In genomic region chr14:58395565-58395814, GRCh38 we compare ENCODE assay signal across 9 cellular contexts. TPM values are rescaled to one million over a fixed set of nuclear protein-coding genes. Genes with fewer than 3 reads are reported as not detected.
DNase-seq lines count a peak whose midpoint lies in the region; ATAC-seq and TF ChIP-seq lines count a peak whose summit lies in the region.
"Had no signal": no experiment of that assay in that cellular context is flagged by ENCODE, and none has a peak within 500 bp of the region (broad histone marks: within the 10 kb centered on the region; RNA-seq: fewer than 3 reads in every experiment).

No MANE protein-coding gene starts in this region.

- no peaks in the 10 kb centered on the region for H3K9me3 Mint-ChIP-seq in natural killer cell
- H3K9me3 Mint-ChIP-seq: activated naive CD4-positive, alpha-beta T cell treated with anti-CD3 and anti-CD28 coated beads, Interleukin-2, amount 50 U/mL, for 72 hours had no signal

- H3K27ac ChIP-seq in KMS-11 (no peak overlapping the region), dorsolateral prefrontal cortex (peak overlapping the region in 28 of 59 donors; percentile 15 to 85 (median 67))

- peak overlapping the region; percentile 87 for H3K4me3 Mint-ChIP-seq in natural killer cell

- H2AFZ ChIP-seq in KMS-11 (ENCODE audit: low read depth) = peak overlapping the region; percentile 94

- H3K4me3 ChIP-seq in AG10803 (ENCODE audit: low read length) = peak overlapping the region; percentile 54
- H3K4me3 ChIP-seq in KMS-11 (IDR thresholded peaks at IDR 0.05; ENCODE audit: insufficient read depth, low read depth, low read length) = no peak overlapping the region
- H3K4me3 ChIP-seq in dorsolateral prefrontal cortex = peak overlapping the region; percentile 40 to 75 (median 62)

- H3K27me3 ChIP-seq in KMS-11 (ENCODE audit: insufficient read depth, low read depth) (no peaks in the 10 kb centered on the region), dorsolateral prefrontal cortex (no peaks in the 10 kb centered on the region)

- no peaks in the 10 kb centered on the region for H4K20me1 ChIP-seq in KMS-11 (ENCODE audit: insufficient read depth)

- no peaks in the 10 kb centered on the region for H3K36me3 Mint-ChIP-seq in natural killer cell

- peak; percentile 20; the same call in 1 of the 2 replicates for TF ChIP-seq CTCF in AG10803 (conservative IDR thresholded peaks at IDR 0.05; ENCODE audit: low read length)
- no peak for TF ChIP-seq CTCF in KMS-11 (conservative IDR thresholded peaks at IDR 0.05; ENCODE audit: low read depth, low read length)
- TF ChIP-seq CTCF in dorsolateral prefrontal cortex (IDR thresholded peaks at IDR 0.05 in 54 of 56, conservative IDR thresholded peaks at IDR 0.05 in 2 of 56; ENCODE audit: low read depth in 1 of 56, partially characterized antibody in 56 of 56) = no peak
- no peak for TF ChIP-seq CTCF in natural killer cell (IDR thresholded peaks at IDR 0.05)

- DNase-seq in AG10803 (ENCODE audit: low read depth) = no peak
- no peak for DNase-seq in dorsolateral prefrontal cortex
- no peak for DNase-seq in natural killer cell
- DNase-seq in SKM-1 treated with dmso at 0.1 percent for 144 hours (lab: John Stamatoyannopoulos, UW; ENCODE audit: unreplicated experiment) = no peak
- no peak for DNase-seq in NCI-H524 (lab: John Stamatoyannopoulos, UW)
- DNase-seq in stimulated activated CD4-positive, alpha-beta T cell treated with anti-CD3 and anti-CD28 coated beads, Interleukin-12 subunit alpha, Interleukin-12 subunit beta, amount 100 ng/mL, for 4 hours = no peak

- intact Hi-C loops in dorsolateral prefrontal cortex (cut with DNase I) = no loop called here
- intact Hi-C loops in natural killer cell (cut with micrococcal nuclease) = loop anchor here (10.0 kb wide), 2 partner anchors 151 to 291 kb away; partner anchors contain the start of gene PSMA3

- H3K4me2 ChIP-seq in KMS-11 = peak overlapping the region; percentile 82

- no peak for ATAC-seq in natural killer cell
- no peak for ATAC-seq in HG03520 (IDR thresholded peaks at IDR 0.05; ENCODE audit: unreplicated experiment)

- H3K4me1 ChIP-seq in KMS-11 (ENCODE audit: low read depth, poor library complexity, severe bottlenecking) = peaks cover 6% of the 10 kb centered on the region

- H3K36me3 ChIP-seq in KMS-11 (ENCODE audit: insufficient read depth) = no peaks in the 10 kb centered on the region

- H3K4me1 Mint-ChIP-seq in natural killer cell = peaks cover 5 to 17% of the 10 kb centered on the region in 2 donors

- H3K79me2 ChIP-seq in KMS-11 (ENCODE audit: insufficient read depth, low read depth) = no peaks in the 10 kb centered on the region

- H3K27me3 Mint-ChIP-seq in natural killer cell (ENCODE audit: low read depth in 2 of 2) = no peaks in the 10 kb centered on the region

- H3K9ac ChIP-seq in KMS-11 = no peak overlapping the region

- H3K27ac Mint-ChIP-seq in natural killer cell = peak overlapping the region; percentile 72 to 86
- H3K27ac Mint-ChIP-seq: activated naive CD4-positive, alpha-beta T cell treated with anti-CD3 and anti-CD28 coated beads, Interleukin-2, amount 50 U/mL, for 72 hours had no signal

RNA-seq across cellular contexts. Expression of gene TOMM20L, which starts 0.2 kb away (rescaled TPM):
- total RNA-seq in dorsolateral prefrontal cortex = 1 to 10 TPM in 3 of 120 experiments, not detected in 117; 1.3 to 1.7 (median 1.4) TPM
- total RNA-seq in natural killer cell = under 1 TPM in 1 of 3 donors, not detected in 2; 0.66 TPM
- total RNA-seq: activated naive CD4-positive, alpha-beta T cell treated with anti-CD3 and anti-CD28 coated beads, Interleukin-2, amount 50 U/mL, for 72 hours had no signal

RNA-seq across cellular contexts. Expression of gene TIMM9, which starts 31.8 kb away (rescaled TPM):
- total RNA-seq in dorsolateral prefrontal cortex (10 to 100 TPM; 16.1 to 43.0 (median 30.2) TPM), natural killer cell (10 to 100 TPM; 18.8 to 19.4 (median 19.2) TPM)

RNA-seq across cellular contexts. Expression of gene KIAA0586, which starts 32.0 kb away (rescaled TPM):
- total RNA-seq in dorsolateral prefrontal cortex = 10 to 100 TPM; 18.8 to 46.5 (median 25.8) TPM
- total RNA-seq in natural killer cell = 10 to 100 TPM; 19.6 to 30.1 (median 28.3) TPM
